ENCODE assay signal across 12 cellular contexts in the genomic region with DNA sequence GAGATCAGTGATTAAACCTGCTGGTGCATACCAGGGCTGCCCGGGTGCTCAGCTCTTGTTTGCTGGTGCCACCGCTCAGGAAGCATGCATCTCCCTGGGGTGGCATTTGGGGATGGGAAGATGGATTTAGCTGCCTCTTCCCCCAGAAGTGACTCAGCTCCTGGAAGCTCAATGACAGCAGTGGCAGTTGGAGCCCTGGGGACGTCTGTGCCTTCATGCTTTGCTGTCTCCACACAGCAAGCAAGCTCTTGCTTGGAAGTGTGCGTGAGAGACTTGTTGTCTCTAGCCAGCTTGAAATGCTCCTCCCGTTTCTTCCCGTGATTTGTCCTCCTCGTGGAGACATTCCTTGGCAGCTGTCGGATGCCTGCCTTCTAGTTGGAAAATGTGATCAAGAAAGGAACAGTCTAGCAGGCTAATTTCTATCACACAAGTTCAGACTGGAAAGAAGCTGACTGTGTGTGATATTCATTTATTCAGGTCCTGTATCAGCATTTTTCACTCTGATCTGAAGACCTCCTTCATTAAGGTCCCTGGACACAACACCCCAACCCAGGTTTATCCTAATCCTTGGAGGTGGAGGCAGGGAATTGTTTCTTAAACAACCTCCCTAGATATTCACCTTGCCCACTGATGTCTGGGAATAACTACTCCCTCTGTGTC.
DNase-seq lines count a peak whose midpoint lies in the region; ATAC-seq and TF ChIP-seq lines count a peak whose summit lies in the region.
"Had no signal": no experiment of that assay in that cellular context is flagged by ENCODE, and none has a peak within 500 bp of the region (broad histone marks: within the 10 kb centered on the region; RNA-seq: fewer than 3 reads in every experiment).

No MANE protein-coding gene starts in this region.

- peak overlapping the region; percentile 34 for H3K4me2 ChIP-seq in osteoblast (ENCODE audit: insufficient read depth, low read length)

- DNase-seq in AG10803 (ENCODE audit: low read depth), result peak; percentile 85
- peak; percentile 60 to 71 for DNase-seq in SJSA1 (ENCODE audit: low read depth in 1 of 2, low spot score in 2 of 2)
- peak; percentile 35 for DNase-seq in fibroblast of mammary gland (ENCODE audit: low read depth)
- peak; percentile 91 for DNase-seq in osteoblast (ENCODE audit: insufficient read length, low spot score, missing footprints)
- DNase-seq in activated T-cell treated with anti-CD3 and anti-CD28 coated beads, Interleukin-2, amount 50 U/mL, for 24 hours, result no peak
- no peak for DNase-seq in NCI-H69 (lab: John Stamatoyannopoulos, UW)
- no peak for DNase-seq in type B pancreatic cell (ENCODE audit: extremely low spot score, unreplicated experiment)
- DNase-seq: Caco-2, NCI-H1417 treated with DMSO at 0.1 percent for 48 hours, OCI-M1 had no signal

- no peak overlapping the region for H3K27ac Mint-ChIP-seq in activated T-cell treated with anti-CD3 and anti-CD28 coated beads, Interleukin-2, amount 50 U/mL, for 24 hours
- H3K27ac Mint-ChIP-seq in type B pancreatic cell, result no peak overlapping the region

- peaks cover 3% of the 10 kb centered on the region for H3K27me3 Mint-ChIP-seq in activated T-cell treated with anti-CD3 and anti-CD28 coated beads, Interleukin-2, amount 50 U/mL, for 24 hours
- H3K27me3 Mint-ChIP-seq in type B pancreatic cell, result peaks cover 23% of the 10 kb centered on the region

- H3K27me3 ChIP-seq in SJSA1 (replicated peaks), result no peaks in the 10 kb centered on the region
- no peaks in the 10 kb centered on the region for H3K27me3 ChIP-seq in osteoblast (ENCODE audit: insufficient read depth, low read length)

- peak overlapping the region; percentile 18; the same call in 1 of the 2 replicates for H3K4me3 ChIP-seq in AG10803 (ENCODE audit: low read length)
- H3K4me3 ChIP-seq in SJSA1, result no peak overlapping the region
- H3K4me3 ChIP-seq in fibroblast of mammary gland (ENCODE audit: control insufficient read depth, low read depth, low read length), result no peak overlapping the region
- H3K4me3 ChIP-seq in osteoblast (ENCODE audit: insufficient read depth, low read length), result peak overlapping the region; percentile 10

- H3K4me1 Mint-ChIP-seq in activated T-cell treated with anti-CD3 and anti-CD28 coated beads, Interleukin-2, amount 50 U/mL, for 24 hours (ENCODE audit: low read depth), result peaks cover 34% of the 10 kb centered on the region
- peaks cover 12% of the 10 kb centered on the region for H3K4me1 Mint-ChIP-seq in type B pancreatic cell (ENCODE audit: unreplicated experiment)

- no peaks in the 10 kb centered on the region for H3K36me3 ChIP-seq in SJSA1
- H3K36me3 ChIP-seq in osteoblast (ENCODE audit: insufficient read depth, low read length), result peaks cover 3% of the 10 kb centered on the region

- H2AFZ ChIP-seq in osteoblast (ENCODE audit: low read length), result no peak overlapping the region

- ATAC-seq in GM21515 (IDR thresholded peaks at IDR 0.05; ENCODE audit: unreplicated experiment), result no peak
- ATAC-seq: activated CD4-positive, CD25-positive, alpha-beta regulatory T cell treated with anti-CD3 and anti-CD28 coated beads, Interleukin-2, amount 50 U/mL, for 24 hours had no signal

- no peaks in the 10 kb centered on the region for H3K9me3 Mint-ChIP-seq in activated T-cell treated with anti-CD3 and anti-CD28 coated beads, Interleukin-2, amount 50 U/mL, for 24 hours
- no peaks in the 10 kb centered on the region for H3K9me3 Mint-ChIP-seq in type B pancreatic cell

- H4K20me1 ChIP-seq in osteoblast (ENCODE audit: insufficient read depth, low read length), result peaks cover 5% of the 10 kb centered on the region

- peaks cover 16% of the 10 kb centered on the region for H3K79me2 ChIP-seq in osteoblast (ENCODE audit: insufficient read depth, low read length)

- H3K9me3 ChIP-seq in SJSA1 (replicated peaks) (no peaks in the 10 kb centered on the region), osteoblast (ENCODE audit: low read depth, low read length) (no peaks in the 10 kb centered on the region)
- H3K9me3 ChIP-seq: Caco-2 had no signal

- peaks cover 36% of the 10 kb centered on the region for H3K4me1 ChIP-seq in SJSA1 (replicated peaks)
- peaks cover 20% of the 10 kb centered on the region for H3K4me1 ChIP-seq in osteoblast (ENCODE audit: insufficient read depth, low read length)
- H3K4me1 ChIP-seq: Caco-2 had no signal

- H3K27ac ChIP-seq in SJSA1 (peak overlapping the region; percentile 52), osteoblast (ENCODE audit: low read depth, low read length) (peak overlapping the region; percentile 49)

- H3K4me3 Mint-ChIP-seq in activated T-cell treated with anti-CD3 and anti-CD28 coated beads, Interleukin-2, amount 50 U/mL, for 24 hours, result no peak overlapping the region
- H3K4me3 Mint-ChIP-seq in type B pancreatic cell, result no peak overlapping the region

- no peaks in the 10 kb centered on the region for H3K36me3 Mint-ChIP-seq in activated T-cell treated with anti-CD3 and anti-CD28 coated beads, Interleukin-2, amount 50 U/mL, for 24 hours (ENCODE audit: low read depth)
- H3K36me3 Mint-ChIP-seq in type B pancreatic cell, result peaks cover 4% of the 10 kb centered on the region

- TF ChIP-seq CTCF in AG10803 (conservative IDR thresholded peaks at IDR 0.05; ENCODE audit: low read length) (peak; percentile 7; the same call in 1 of the 2 replicates), fibroblast of mammary gland (conservative IDR thresholded peaks at IDR 0.05; ENCODE audit: control insufficient read depth, insufficient read depth, low read depth, low read length) (no peak), osteoblast (IDR thresholded peaks at IDR 0.05; ENCODE audit: extremely low read depth, low read depth, low read length) (no peak), type B pancreatic cell (conservative IDR thresholded peaks at IDR 0.05) (no peak)

Comparison
In these comparisons a context has a peak if more than half of its experiments do, and no peak if none do; other contexts are left out.
1. DNase-seq: peak in AG10803 (single experiment), SJSA1 (2 of 2), fibroblast of mammary gland (single experiment) and osteoblast (single experiment); none in activated T-cell treated with anti-CD3 and anti-CD28 coated beads, Interleukin-2, amount 50 U/mL, for 24 hours (single experiment), NCI-H69 (single experiment) and type B pancreatic cell (single experiment).
2. H3K4me3 ChIP-seq: peak in AG10803 (single experiment) and osteoblast (single experiment); none in SJSA1 (single experiment) and fibroblast of mammary gland (single experiment).